In the genomic region with DNA sequence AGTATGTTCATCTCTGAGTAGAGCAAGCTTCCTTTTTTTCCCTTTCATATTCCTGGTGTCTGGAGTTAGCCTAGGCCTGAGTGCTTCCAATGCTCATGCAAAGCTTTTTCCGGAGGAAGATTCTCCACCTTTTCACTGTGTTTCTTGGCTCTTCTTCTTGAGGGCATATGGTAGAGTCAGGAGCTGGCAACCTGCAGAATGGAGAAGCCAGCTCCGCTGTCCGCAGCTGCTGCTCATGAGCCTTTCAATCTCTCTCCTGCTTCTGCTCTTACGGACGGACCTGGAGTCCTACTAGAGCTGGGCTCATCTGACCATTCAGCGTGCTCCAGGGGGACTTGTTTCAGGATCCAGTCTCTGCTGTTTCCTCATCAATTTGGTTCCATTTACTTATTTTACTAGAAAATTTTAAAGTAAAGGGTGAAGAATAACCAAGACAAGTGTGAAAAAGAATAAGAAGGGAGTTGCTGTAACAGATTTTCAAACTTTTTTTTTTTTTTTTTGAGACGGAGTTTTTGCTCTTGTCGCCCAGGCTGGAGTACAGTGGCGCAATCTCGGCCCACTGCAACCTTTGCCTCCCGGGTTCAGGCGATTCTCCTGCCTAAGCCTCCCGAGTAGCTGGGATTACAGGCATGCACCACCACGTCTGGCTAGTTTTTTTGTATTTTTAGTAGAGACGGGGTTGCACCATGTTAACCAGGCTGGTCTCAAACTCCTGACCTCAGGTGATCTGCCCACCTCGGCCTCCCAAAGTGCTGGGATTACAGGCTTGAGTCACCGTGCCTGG, we compare ENCODE assay signal across 17 cellular contexts.
"Had no signal": no experiment of that assay in that cellular context is flagged by ENCODE, and none has a peak within 500 bp of the region (broad histone marks: within the 10 kb centered on the region; RNA-seq: fewer than 3 reads in every experiment).

No MANE protein-coding gene starts in this region.

- H3K9me3 ChIP-seq: gastrocnemius medialis, SK-N-SH, transverse colon had no signal

- H3K27ac ChIP-seq: brain microvascular endothelial cell, gastrocnemius medialis, heart right ventricle, transverse colon had no signal

- H3K27ac Mint-ChIP-seq: stimulated activated memory B cell treated with anti-CD40 and anti-IgM and Interleukin-4, amounts not matched to agents 10 μg/mL and 1 μg/mL and 100 μg/mL, for 72 hours had no signal

- H3K4me3 ChIP-seq: gastrocnemius medialis, heart right ventricle, transverse colon had no signal

- DNase-seq: activated CD4-positive, alpha-beta T cell treated with anti-CD3 and anti-CD28 coated beads, Interleukin-2, amount 50 U/mL, for 48 hours; activated CD4-positive, CD25-positive, alpha-beta regulatory T cell treated with anti-CD3 and anti-CD28 coated beads, Interleukin-2, amount 50 U/mL, for 72 hours; activated gamma-delta T cell; activated T-cell treated with anti-CD3 and anti-CD28 coated beads, Interleukin-2, amount 50 U/mL, for 48 hours; amniotic stem cell; brain microvascular endothelial cell; erythroblast; gastrocnemius medialis; heart right ventricle; midbrain; naive B cell; SK-N-SH; T-cell; T1000; transverse colon had no signal

- ATAC-seq: gastrocnemius medialis; heart right ventricle; stimulated activated memory B cell treated with anti-CD40 and anti-IgM and Interleukin-4, amounts not matched to agents 10 μg/mL and 1 μg/mL and 100 μg/mL, for 72 hours; T-cell had no signal

- H3K9ac ChIP-seq: SK-N-SH had no signal

- H3K27me3 ChIP-seq: brain microvascular endothelial cell, gastrocnemius medialis, heart right ventricle, transverse colon had no signal

- H3K4me3 Mint-ChIP-seq: stimulated activated memory B cell treated with anti-CD40 and anti-IgM and Interleukin-4, amounts not matched to agents 10 μg/mL and 1 μg/mL and 100 μg/mL, for 72 hours; T-cell had no signal

- H3K27me3 Mint-ChIP-seq: activated naive CD8-positive, alpha-beta T cell; naive B cell; stimulated activated memory B cell treated with anti-CD40 and anti-IgM and Interleukin-4, amounts not matched to agents 10 μg/mL and 1 μg/mL and 100 μg/mL, for 72 hours; T-cell had no signal

- H3K9me3 Mint-ChIP-seq: stimulated activated memory B cell treated with anti-CD40 and anti-IgM and Interleukin-4, amounts not matched to agents 10 μg/mL and 1 μg/mL and 100 μg/mL, for 72 hours; T-cell had no signal
